Comparison of ENCODE assay signal across 26 cellular contexts in the genomic region with DNA sequence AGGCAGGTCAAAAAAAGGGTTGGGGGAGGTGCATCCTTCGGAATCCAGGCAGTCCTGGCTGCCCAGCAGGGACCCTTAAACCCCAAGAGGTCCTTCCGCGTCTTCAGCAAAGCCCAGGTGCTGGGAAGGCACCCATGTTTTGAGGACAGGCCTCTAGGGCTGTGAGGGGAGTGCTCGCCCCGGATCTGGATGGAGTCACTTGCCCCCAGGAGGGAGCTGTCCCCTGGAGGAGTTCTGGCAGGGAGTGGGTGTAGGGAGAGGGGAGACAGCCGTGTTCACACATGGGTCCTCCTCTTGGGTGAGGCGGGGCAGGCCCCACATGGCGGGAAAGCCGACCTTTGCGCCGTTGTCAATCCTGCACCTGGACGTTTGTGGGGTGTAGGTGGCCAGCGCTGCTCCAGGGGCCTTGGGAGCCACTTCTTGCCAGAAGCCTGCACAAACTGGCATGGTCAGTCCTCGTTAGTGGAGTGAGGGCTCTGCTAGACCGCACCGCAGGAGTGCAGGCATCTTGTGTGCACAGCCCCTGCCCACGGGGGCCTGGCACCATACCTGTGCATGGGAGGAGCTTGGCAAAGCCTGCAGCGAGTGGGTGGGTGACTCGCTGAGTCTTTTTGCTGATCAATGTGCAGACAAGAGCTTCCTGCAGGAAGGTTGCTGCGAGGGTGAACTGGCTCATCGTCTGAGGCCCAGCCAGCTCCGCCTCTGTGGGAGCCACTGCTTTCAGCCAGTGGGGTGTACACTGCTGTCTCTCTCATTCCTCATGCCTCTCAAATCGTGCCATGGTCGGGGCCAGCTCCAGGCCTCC. TPM values are rescaled to one million over a fixed set of nuclear protein-coding genes. Genes with fewer than 3 reads are reported as not detected.
DNase-seq lines count a peak whose midpoint lies in the region; ATAC-seq, FAIRE-seq and TF ChIP-seq lines count a peak whose summit lies in the region.
"Had no signal": no experiment of that assay in that cellular context is flagged by ENCODE, and none has a peak within 500 bp of the region (broad histone marks: within the 10 kb centered on the region; RNA-seq: fewer than 3 reads in every experiment).

No MANE protein-coding gene starts in this region.

- H3K9ac ChIP-seq in K562 (ENCODE audit: insufficient read depth in 1 of 2, low read depth in 2 of 2, low read length in 2 of 2) = peak overlapping the region in 1 of 2 experiments; percentile 37; a peak in 2 of 4 replicates
- H3K9ac ChIP-seq in kidney (ENCODE audit: low read length in 2 of 2) = no peak overlapping the region

- no peak for TF ChIP-seq RAD21 in K562 (CRISPR knock-in tag; conservative IDR thresholded peaks at IDR 0.05 in 1 of 2, IDR thresholded peaks at IDR 0.05 in 1 of 2)

- CTCF ChIA-PET in K562 (lab: Yijun Ruan, JAX; ENCODE audit: low intra/inter-chr PET ratio) = no interaction called here

- H4K20me1 ChIP-seq in K562 (replicated peaks; ENCODE audit: control insufficient read depth, insufficient read depth, low read length) = peaks cover 22% of the 10 kb centered on the region

- no peak for TF ChIP-seq EP300 in K562 (IDR thresholded peaks at IDR 0.05; ENCODE audit: low read length)

- peaks cover 5% of the 10 kb centered on the region for H3K27me3 Mint-ChIP-seq in glutamatergic neuron (ENCODE audit: unreplicated experiment)
- H3K27me3 Mint-ChIP-seq: progenitor cell of endocrine pancreas had no signal

- FAIRE-seq in K562 (lab: Jason Lieb, UNC) (no peak), kidney (lab: Jason Lieb, UNC) (no peak)
- FAIRE-seq: keratinocyte had no signal

- no peak overlapping the region for H2AFZ ChIP-seq in K562 (ENCODE audit: low read depth, low read length)
- H2AFZ ChIP-seq: PC-9 had no signal

- no peak; the same call in 1 of the 2 replicates for TF ChIP-seq POLR2A in K562 (conservative IDR thresholded peaks at IDR 0.05)

- peak; percentile 5 for ATAC-seq in K562
- ATAC-seq in HG02852 (IDR thresholded peaks at IDR 0.05; ENCODE audit: unreplicated experiment) = no peak
- ATAC-seq in GM19463 (IDR thresholded peaks at IDR 0.05; ENCODE audit: unreplicated experiment) = no peak
- no peak for ATAC-seq in GM19324 (IDR thresholded peaks at IDR 0.05; ENCODE audit: low FRiP score, unreplicated experiment)
- ATAC-seq: CD8-positive, alpha-beta T cell; foreskin keratinocyte; mucosa of descending colon had no signal

- H3K4me3 ChIP-seq in K562 (no peak overlapping the region), kidney (ENCODE audit: low read length in 2 of 2) (no peak overlapping the region)
- H3K4me3 ChIP-seq: lower lobe of right lung, mucosa of descending colon, PC-9, suprapubic skin had no signal

- peaks cover 5 to 43% of the 10 kb centered on the region in 2 experiments; a peak in 3 of 5 replicates for H3K4me1 ChIP-seq in K562 (replicated peaks in 1 of 2; ENCODE audit: control insufficient read depth in 2 of 2, insufficient read depth in 2 of 2, low read length in 2 of 2)
- H3K4me1 ChIP-seq in kidney (ENCODE audit: control insufficient read depth in 1 of 2, insufficient read depth in 1 of 2, low read depth in 1 of 2, low read length in 2 of 2) = peaks cover 24 to 27% of the 10 kb centered on the region in 2 donors
- H3K4me1 ChIP-seq: foreskin keratinocyte, lower lobe of right lung, suprapubic skin had no signal

- intact Hi-C loops in K562 (cut with micrococcal nuclease) (no loop called here), kidney (cut with DNase I) (no loop called here)

- H3K79me2 ChIP-seq in K562 (ENCODE audit: control insufficient read depth, insufficient read depth, low read length) = no peaks in the 10 kb centered on the region

- no peaks in the 10 kb centered on the region for H3K27me3 ChIP-seq in K562 (ENCODE audit: control insufficient read depth in 2 of 2, insufficient read depth in 2 of 2, low read length in 2 of 2)
- H3K27me3 ChIP-seq: foreskin keratinocyte, suprapubic skin had no signal

- in situ Hi-C loops in K562 (cut with MboI) = no loop called here

- no peak overlapping the region for H3K4me2 ChIP-seq in K562 (ENCODE audit: insufficient read depth, low read length)
- H3K4me2 ChIP-seq: PC-9 had no signal

- no peaks in the 10 kb centered on the region for H3K4me1 Mint-ChIP-seq in glutamatergic neuron (ENCODE audit: low read depth, unreplicated experiment)
- H3K4me1 Mint-ChIP-seq: neural crest cell had no signal

- peaks cover 5% of the 10 kb centered on the region for H3K36me3 Mint-ChIP-seq in glutamatergic neuron (ENCODE audit: unreplicated experiment)

- POLR2A ChIA-PET in K562 (lab: Yijun Ruan, JAX) = interaction anchor here (0.6 to 6.7 kb wide), 13 partner anchors 9 to 107 kb away, joined by 3 to 52 read pairs (median 3); partner anchors contain the start of gene PPIL2

- BruUV-seq in K562 (replicated peaks; lab: Mats Ljungman, UMichigan) = no TSS peak

- H3K27ac ChIP-seq in C4-2B = peak overlapping the region; percentile 65
- no peak overlapping the region for H3K27ac ChIP-seq in K562 (ENCODE audit: extremely low read depth, low read depth, low read length)
- peak overlapping the region; percentile 32 to 85 for H3K27ac ChIP-seq in kidney (ENCODE audit: low read depth in 2 of 2, low read length in 2 of 2)
- H3K27ac ChIP-seq: foreskin keratinocyte, lower lobe of right lung, PC-9, suprapubic skin had no signal

- 80% methylated on average over 24 of the region's 24 CpGs for WGBS in K562 (ENCODE audit: insufficient coverage, low coverage, missing lambda C conversion rate)

- no peak overlapping the region for H3K4me3 Mint-ChIP-seq in glutamatergic neuron (ENCODE audit: unreplicated experiment)
- H3K4me3 Mint-ChIP-seq: CD8-positive, alpha-beta T cell; neural crest cell had no signal

- peaks cover 5% of the 10 kb centered on the region for H3K9me3 Mint-ChIP-seq in glutamatergic neuron (ENCODE audit: unreplicated experiment)
- H3K9me3 Mint-ChIP-seq: CD8-positive, alpha-beta T cell; neural crest cell had no signal

- H3K9me1 ChIP-seq in K562 (ENCODE audit: control insufficient read depth, insufficient read depth, low read length) = peaks cover 11% of the 10 kb centered on the region

- no peaks in the 10 kb centered on the region for H3K9me3 ChIP-seq in K562 (replicated peaks; ENCODE audit: control insufficient read depth, insufficient read depth, low read depth, low read length)
- H3K9me3 ChIP-seq in kidney (ENCODE audit: control insufficient read depth in 1 of 2, low read length in 2 of 2) = no peaks in the 10 kb centered on the region
- H3K9me3 ChIP-seq: lower lobe of right lung, mucosa of descending colon, suprapubic skin had no signal

- DNase-seq in HK-2 (ENCODE audit: unreplicated experiment) = peak; percentile 34
- peak in 2 of 4 experiments; percentile 59 to 64 for DNase-seq in K562 (ENCODE audit: extremely low read depth in 1 of 4, low spot score in 3 of 4)
- no peak for DNase-seq in kidney
- no peak for DNase-seq in glutamatergic neuron
- DNase-seq: activated naive CD4-positive, alpha-beta T cell treated with anti-CD3 and anti-CD28 coated beads, Interleukin-2, amount 50 U/mL, for 16 hours; aorta; DMS153; erythroblast; foreskin keratinocyte; GF-D8; Kasumi-1; lower lobe of right lung; NCI-H187; NCI-H2227 treated with DMSO at 0.1 percent for 48 hours; PC-9 had no signal

- peaks cover 73% of the 10 kb centered on the region; the same call in 2 of the 3 replicates for H3K36me3 ChIP-seq in K562 (ENCODE audit: control insufficient read depth, insufficient read depth, low read length)
- H3K36me3 ChIP-seq in kidney (ENCODE audit: control insufficient read depth in 1 of 2, insufficient read depth in 2 of 2, low read length in 2 of 2) = peaks cover 10 to 23% of the 10 kb centered on the region in 2 donors

- no peak overlapping the region for H3K27ac Mint-ChIP-seq in glutamatergic neuron (ENCODE audit: unreplicated experiment)
- H3K27ac Mint-ChIP-seq: CD8-positive, alpha-beta T cell had no signal

- no peak for TF ChIP-seq CTCF in C4-2B (conservative IDR thresholded peaks at IDR 0.05)
- TF ChIP-seq CTCF in K562 (IDR thresholded peaks at IDR 0.05 in 2 of 3, conservative IDR thresholded peaks at IDR 0.05 in 1 of 3; ENCODE audit: insufficient read depth in 2 of 3, low read depth in 1 of 3, low read length in 3 of 3) = no peak
- TF ChIP-seq CTCF in kidney (IDR thresholded peaks at IDR 0.05; ENCODE audit: borderline replicate concordance, extremely low read depth, insufficient read depth) = no peak
- no peak for TF ChIP-seq CTCF in glutamatergic neuron (IDR thresholded peaks at IDR 0.05; ENCODE audit: partially characterized antibody, unreplicated experiment)

RNA-seq across cellular contexts. Expression of gene PPIL2, which starts 16.0 kb away (rescaled TPM):
- total RNA-seq in K562 (2011; cell fraction: chromatin; rRNA removed; ENCODE audit: low replicate concordance) = 1,132 and 1,539 TPM in 2 replicates
- 736 and 826 TPM in 2 replicates for total RNA-seq in K562 (2011; cell fraction: nucleolus; rRNA removed)
- 718 and 814 TPM in 2 replicates for total RNA-seq in K562 (2011; cell fraction: nucleoplasm; rRNA removed)
- total RNA-seq in K562 (2014; rRNA removed) = 174 and 195 TPM in 2 replicates
- 104 and 115 TPM in 2 replicates for total RNA-seq in K562 (2014; rRNA removed; fragmentation: Illumina TruSeq; extraction: Trizol)
- total RNA-seq in K562 (2015; rRNA removed; fragmentation: Illumina TruSeq; extraction: Trizol) = 170 and 172 TPM in 2 replicates
- total RNA-seq in K562 (2021) = 251 and 267 TPM in 2 replicates
- 193 and 247 TPM in 2 replicates for polyA plus RNA-seq in K562 (2011; rRNA removed)
- 143 and 211 TPM in 2 replicates for polyA plus RNA-seq in K562 (2011; cell fraction: cytosol; rRNA removed)
- 801 and 951 TPM in 2 replicates for polyA plus RNA-seq in K562 (2011; cell fraction: nucleus; rRNA removed)
- 185 and 193 TPM in 2 replicates for polyA plus RNA-seq in K562 (2012)
- 250 and 261 TPM in 2 replicates for polyA plus RNA-seq in K562 (2014; fragmentation: Illumina TruSeq; extraction: Trizol)
- polyA plus RNA-seq in K562 (2014; fragmentation: Nextera tagmentation; extraction: Ambion mirVana) = 10 to 100 TPM; 13.2 to 28.8 TPM
- 268 and 298 TPM in 2 replicates for polyA plus RNA-seq in K562 (2014; rRNA removed)
- polyA minus RNA-seq in K562 (2011; rRNA and poly(A)+ RNA removed) = 228 and 271 TPM in 2 replicates
- 95.6 and 98.4 TPM in 2 replicates for polyA minus RNA-seq in K562 (2011; cell fraction: cytosol; rRNA and poly(A)+ RNA removed)
- 325 and 509 TPM in 2 replicates for polyA minus RNA-seq in K562 (2011; cell fraction: nucleus; rRNA and poly(A)+ RNA removed)
- total RNA-seq in kidney = 46.9 TPM
- 31.6 TPM for polyA plus RNA-seq in kidney (ENCODE audit: insufficient read depth, low read depth, low replicate concordance)
- 61.6 TPM for total RNA-seq in glutamatergic neuron (ENCODE audit: unreplicated experiment)

RNA-seq across cellular contexts. Expression of gene SDF2L1, which starts 39.7 kb away (rescaled TPM):
- total RNA-seq in K562 (2011; cell fraction: chromatin; rRNA removed; ENCODE audit: low replicate concordance) = 72.2 and 221 TPM in 2 replicates
- total RNA-seq in K562 (2011; cell fraction: nucleolus; rRNA removed) = 489 and 555 TPM in 2 replicates
- 263 and 279 TPM in 2 replicates for total RNA-seq in K562 (2011; cell fraction: nucleoplasm; rRNA removed)
- 894 and 989 TPM in 2 replicates for total RNA-seq in K562 (2014; rRNA removed)
- 41.9 and 82.9 TPM in 2 replicates for total RNA-seq in K562 (2014; rRNA removed; fragmentation: Illumina TruSeq; extraction: Trizol)
- total RNA-seq in K562 (2015; rRNA removed; fragmentation: Illumina TruSeq; extraction: Trizol) = 135 and 153 TPM in 2 replicates
- 551 and 557 TPM in 2 replicates for total RNA-seq in K562 (2021)
- 124 and 218 TPM in 2 replicates for polyA plus RNA-seq in K562 (2011; rRNA removed)
- 273 and 603 TPM in 2 replicates for polyA plus RNA-seq in K562 (2011; cell fraction: cytosol; rRNA removed)
- 110 and 123 TPM in 2 replicates for polyA plus RNA-seq in K562 (2011; cell fraction: nucleus; rRNA removed)
- polyA plus RNA-seq in K562 (2012) = 384 and 632 TPM in 2 replicates
- polyA plus RNA-seq in K562 (2014; fragmentation: Illumina TruSeq; extraction: Trizol) = 33.8 and 82.2 TPM in 2 replicates
- polyA plus RNA-seq in K562 (2014; fragmentation: Nextera tagmentation; extraction: Ambion mirVana) = 10 to 100 TPM; 15.1 to 34.8 TPM
- polyA plus RNA-seq in K562 (2014; rRNA removed) = 666 and 827 TPM in 2 replicates
- 50.1 and 80.5 TPM in 2 replicates for polyA minus RNA-seq in K562 (2011; rRNA and poly(A)+ RNA removed)
- 107 and 114 TPM in 2 replicates for polyA minus RNA-seq in K562 (2011; cell fraction: cytosol; rRNA and poly(A)+ RNA removed)
- polyA minus RNA-seq in K562 (2011; cell fraction: nucleus; rRNA and poly(A)+ RNA removed) = 37.7 and 69.6 TPM in 2 replicates
- total RNA-seq in kidney = 56.1 TPM
- polyA plus RNA-seq in kidney (ENCODE audit: insufficient read depth, low read depth, low replicate concordance) = 79.6 TPM
- total RNA-seq in glutamatergic neuron (ENCODE audit: unreplicated experiment) = 24.0 TPM

RNA-seq across cellular contexts. Expression of gene CCDC116, which starts 49.2 kb away (rescaled TPM):
- 11.2 and 34.3 TPM in 2 replicates for total RNA-seq in K562 (2011; cell fraction: chromatin; rRNA removed; ENCODE audit: low replicate concordance)
- total RNA-seq in K562 (2011; cell fraction: nucleolus; rRNA removed) = 28.7 and 33.9 TPM in 2 replicates
- 18.1 and 19.5 TPM in 2 replicates for total RNA-seq in K562 (2011; cell fraction: nucleoplasm; rRNA removed)
- 9.3 and 13.6 TPM in 2 replicates for total RNA-seq in K562 (2014; rRNA removed)
- 2.1 and 2.8 TPM in 2 replicates for total RNA-seq in K562 (2014; rRNA removed; fragmentation: Illumina TruSeq; extraction: Trizol)
- total RNA-seq in K562 (2015; rRNA removed; fragmentation: Illumina TruSeq; extraction: Trizol) = 4.7 and 5.2 TPM in 2 replicates
- 11.3 and 15.6 TPM in 2 replicates for total RNA-seq in K562 (2021)
- 1.6 and 2.1 TPM in 2 replicates for polyA plus RNA-seq in K562 (2011; rRNA removed)
- polyA plus RNA-seq in K562 (2011; cell fraction: cytosol; rRNA removed) = 1.8 and 5.8 TPM in 2 replicates
- polyA plus RNA-seq in K562 (2011; cell fraction: nucleus; rRNA removed) = 6.5 and 19.5 TPM in 2 replicates
- polyA plus RNA-seq in K562 (2012) = 5.2 and 6.4 TPM in 2 replicates
- 6.3 and 8.9 TPM in 2 replicates for polyA plus RNA-seq in K562 (2014; fragmentation: Illumina TruSeq; extraction: Trizol)
- polyA plus RNA-seq in K562 (2014; fragmentation: Nextera tagmentation; extraction: Ambion mirVana) = 1 to 10 TPM; 1.6 to 2.3 TPM
- polyA plus RNA-seq in K562 (2014; rRNA removed) = 7.1 and 8.6 TPM in 2 replicates
- polyA minus RNA-seq in K562 (2011; rRNA and poly(A)+ RNA removed) = 1.3 and 1.8 TPM in 2 replicates
- 1.5 and 3.9 TPM in 2 replicates for polyA minus RNA-seq in K562 (2011; cell fraction: cytosol; rRNA and poly(A)+ RNA removed)
- polyA minus RNA-seq in K562 (2011; cell fraction: nucleus; rRNA and poly(A)+ RNA removed) = 8.3 and 12.3 TPM in 2 replicates
- 0.22 TPM for total RNA-seq in kidney
- 0.22 TPM for polyA plus RNA-seq in kidney (ENCODE audit: insufficient read depth, low read depth, low replicate concordance)
- total RNA-seq in glutamatergic neuron (ENCODE audit: unreplicated experiment) = 0.71 TPM
- total RNA-seq: SK-MEL-5 had no signal

RNA-seq across cellular contexts. Expression of gene YDJC, which starts 51.9 kb away (rescaled TPM):
- total RNA-seq in K562 (2011; cell fraction: chromatin; rRNA removed; ENCODE audit: low replicate concordance) = 121 and 504 TPM in 2 replicates
- 857 and 885 TPM in 2 replicates for total RNA-seq in K562 (2011; cell fraction: nucleolus; rRNA removed)
- 325 and 370 TPM in 2 replicates for total RNA-seq in K562 (2011; cell fraction: nucleoplasm; rRNA removed)
- 871 and 1,007 TPM in 2 replicates for total RNA-seq in K562 (2014; rRNA removed)
- total RNA-seq in K562 (2014; rRNA removed; fragmentation: Illumina TruSeq; extraction: Trizol) = 69.0 and 87.5 TPM in 2 replicates
- total RNA-seq in K562 (2015; rRNA removed; fragmentation: Illumina TruSeq; extraction: Trizol) = 164 and 196 TPM in 2 replicates
- total RNA-seq in K562 (2021) = 626 and 641 TPM in 2 replicates
- 203 and 277 TPM in 2 replicates for polyA plus RNA-seq in K562 (2011; rRNA removed)
- polyA plus RNA-seq in K562 (2011; cell fraction: cytosol; rRNA removed) = 382 and 1,449 TPM in 2 replicates
- polyA plus RNA-seq in K562 (2011; cell fraction: nucleus; rRNA removed) = 629 and 1,089 TPM in 2 replicates
- polyA plus RNA-seq in K562 (2012) = 282 and 288 TPM in 2 replicates
- 106 and 159 TPM in 2 replicates for polyA plus RNA-seq in K562 (2014; fragmentation: Illumina TruSeq; extraction: Trizol)
- polyA plus RNA-seq in K562 (2014; fragmentation: Nextera tagmentation; extraction: Ambion mirVana) = 10 to 100 TPM; 13.5 to 23.5 TPM
- 707 and 732 TPM in 2 replicates for polyA plus RNA-seq in K562 (2014; rRNA removed)
- polyA minus RNA-seq in K562 (2011; rRNA and poly(A)+ RNA removed) = 35.0 and 44.2 TPM in 2 replicates
- 212 and 264 TPM in 2 replicates for polyA minus RNA-seq in K562 (2011; cell fraction: cytosol; rRNA and poly(A)+ RNA removed)
- 294 and 313 TPM in 2 replicates for polyA minus RNA-seq in K562 (2011; cell fraction: nucleus; rRNA and poly(A)+ RNA removed)
- 24.7 TPM for total RNA-seq in kidney
- 28.2 TPM for polyA plus RNA-seq in kidney (ENCODE audit: insufficient read depth, low read depth, low replicate concordance)
- 10.3 TPM for total RNA-seq in glutamatergic neuron (ENCODE audit: unreplicated experiment)

RNA-seq across cellular contexts. Expression of gene YPEL1, which starts 53.8 kb away (rescaled TPM):
- 4.4 and 6.2 TPM in 2 replicates for total RNA-seq in K562 (2011; cell fraction: chromatin; rRNA removed; ENCODE audit: low replicate concordance)
- total RNA-seq in K562 (2011; cell fraction: nucleolus; rRNA removed) = 3.0 TPM in 2 replicates
- 4.6 and 4.7 TPM in 2 replicates for total RNA-seq in K562 (2011; cell fraction: nucleoplasm; rRNA removed)
- total RNA-seq in K562 (2014; rRNA removed) (0.18 and 0.49 TPM in 2 replicates), K562 (2014; rRNA removed; fragmentation: Illumina TruSeq; extraction: Trizol) (0.41 and 0.47 TPM in 2 replicates), K562 (2015; rRNA removed; fragmentation: Illumina TruSeq; extraction: Trizol) (0.15 and 0.25 TPM in 2 replicates), K562 (2021) (0.53 and 0.54 TPM in 2 replicates), kidney (6.1 TPM), glutamatergic neuron (ENCODE audit: unreplicated experiment) (71.2 TPM)
- polyA plus RNA-seq in K562 (2011; rRNA removed) (2.2 and 2.4 TPM in 2 replicates), K562 (2014; fragmentation: Illumina TruSeq; extraction: Trizol) (0.46 TPM in 2 replicates), K562 (2014; fragmentation: Nextera tagmentation; extraction: Ambion mirVana) (under 1 TPM; 0.07 to 0.10 TPM), K562 (2014; rRNA removed) (0.36 and 1.7 TPM in 2 replicates), kidney (ENCODE audit: insufficient read depth, low read depth, low replicate concordance) (2.2 TPM)
- polyA plus RNA-seq in K562 (2011; cell fraction: cytosol; rRNA removed) = 0.63 and 1.4 TPM in 2 replicates
- 1.9 and 2.6 TPM in 2 replicates for polyA plus RNA-seq in K562 (2011; cell fraction: nucleus; rRNA removed)
- polyA plus RNA-seq in K562 (2012) = 0.59 and 4.0 TPM in 2 replicates
- polyA minus RNA-seq in K562 (2011; rRNA and poly(A)+ RNA removed) = 1.4 and 3.0 TPM in 2 replicates
- 0.46 and 0.67 TPM in 2 replicates for polyA minus RNA-seq in K562 (2011; cell fraction: cytosol; rRNA and poly(A)+ RNA removed)
- polyA minus RNA-seq in K562 (2011; cell fraction: nucleus; rRNA and poly(A)+ RNA removed) = 0.67 and 1.00 TPM in 2 replicates
- total RNA-seq: foreskin keratinocyte had no signal
